In genomic region chr17:75271955-75272847, GRCh38 we compare ENCODE assay signal across 2 cellular contexts.
TF ChIP-seq lines count a peak whose summit lies in the region.

No MANE protein-coding gene starts in this region.

TF ChIP-seq in SK-N-SH, 30 proteins besides CTCF, POLR2A, EP300 and RAD21 (continued from another document):
- no peak for TF ChIP-seq MEF2A (IDR thresholded peaks at IDR 0.05; ENCODE audit: borderline replicate concordance, low read depth)
- TF ChIP-seq MXI1 (IDR thresholded peaks at IDR 0.05; ENCODE audit: low read depth, low read length), result no peak
- TF ChIP-seq TCF12 (IDR thresholded peaks at IDR 0.05), result no peak
- no peak for TF ChIP-seq ZBTB33 (IDR thresholded peaks at IDR 0.05; ENCODE audit: borderline replicate concordance, low read depth)

TF ChIP-seq in K562, 482 proteins besides CTCF, POLR2A, EP300 and RAD21 (continued from another document):
- TF ChIP-seq GTF3C2 (IDR thresholded peaks at IDR 0.05; ENCODE audit: borderline replicate concordance, extremely low read depth, insufficient read length), result no peak
- TF ChIP-seq CBFA2T2 (conservative IDR thresholded peaks at IDR 0.05), result no peak
- no peak for TF ChIP-seq E4F1 (CRISPR knock-in tag; IDR thresholded peaks at IDR 0.05; ENCODE audit: borderline replicate concordance)
- TF ChIP-seq TCFL5 (CRISPR knock-in tag; conservative IDR thresholded peaks at IDR 0.05), result no peak
- TF ChIP-seq MTA3 (IDR thresholded peaks at IDR 0.05; ENCODE audit: borderline replicate concordance), result peak; percentile 48; the same call in 1 of the 2 replicates
- peak; percentile 30 for TF ChIP-seq POLR2G (IDR thresholded peaks at IDR 0.05; ENCODE audit: low read depth, low read length)
- peak; percentile 24; the same call in 1 of the 2 replicates for TF ChIP-seq XRCC5 (IDR thresholded peaks at IDR 0.05; ENCODE audit: low read depth, low read length)
- 0 out of 2 replicates have a peak, but pooled peaks have one; percentile 21 for TF ChIP-seq ZNF311 (CRISPR knock-in tag; IDR thresholded peaks at IDR 0.05)
